1 cellular context compared by ENCODE assay signal in the genomic region with DNA sequence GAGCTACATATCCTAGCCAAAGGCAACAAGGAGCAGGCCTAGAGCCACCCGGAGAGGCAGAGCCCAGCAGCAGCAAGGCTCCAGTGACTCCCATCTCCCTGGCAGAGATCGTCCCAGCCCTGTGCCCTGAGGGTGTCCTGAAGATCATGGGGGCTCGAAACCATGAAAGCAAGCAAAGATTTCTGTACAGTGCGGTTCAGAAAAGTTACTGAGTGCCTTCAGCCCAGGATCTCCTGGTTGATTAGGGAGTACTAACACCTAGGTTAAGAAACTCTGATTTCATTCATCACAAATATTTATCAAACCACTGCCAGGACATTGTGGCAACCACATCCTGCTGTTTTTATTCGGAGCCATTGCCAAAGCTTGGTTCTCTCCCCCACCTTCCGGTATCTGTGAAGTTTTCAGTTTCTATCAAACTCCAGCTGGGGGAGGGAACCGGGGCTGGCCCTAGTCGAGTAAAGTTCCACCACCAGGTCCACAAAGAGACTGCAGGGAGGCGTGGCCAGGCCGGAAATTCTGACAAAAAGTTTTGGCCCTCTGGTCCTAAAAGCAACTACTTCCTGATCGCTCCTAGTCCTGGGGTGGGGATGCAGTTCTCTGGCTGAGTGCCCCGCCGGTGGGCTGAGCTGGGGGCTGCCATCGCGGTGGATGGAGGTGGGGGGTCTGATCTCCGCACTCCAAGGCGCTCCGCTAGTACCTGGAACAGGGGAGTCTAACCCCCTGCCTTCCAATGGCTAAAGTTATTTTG.
TF ChIP-seq lines count a peak whose summit lies in the region.

No MANE protein-coding gene starts in this region.

TF ChIP-seq in H1, 55 proteins besides CTCF, POLR2A, EP300 and RAD21:
- TF ChIP-seq, protein P1, sequence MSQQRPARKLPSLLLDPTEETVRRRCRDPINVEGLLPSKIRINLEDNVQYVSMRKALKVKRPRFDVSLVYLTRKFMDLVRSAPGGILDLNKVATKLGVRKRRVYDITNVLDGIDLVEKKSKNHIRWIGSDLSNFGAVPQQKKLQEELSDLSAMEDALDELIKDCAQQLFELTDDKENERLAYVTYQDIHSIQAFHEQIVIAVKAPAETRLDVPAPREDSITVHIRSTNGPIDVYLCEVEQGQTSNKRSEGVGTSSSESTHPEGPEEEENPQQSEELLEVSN (IDR thresholded peaks at IDR 0.05): no peak
- TF ChIP-seq SAP30 (IDR thresholded peaks at IDR 0.05; ENCODE audit: insufficient read depth, insufficient replicate concordance, low read length): no peak
- no peak for TF ChIP-seq GABPA (IDR thresholded peaks at IDR 0.05; ENCODE audit: borderline replicate concordance, insufficient read depth, low read length)
- TF ChIP-seq ZNF274 (IDR thresholded peaks at IDR 0.05; ENCODE audit: borderline replicate concordance, extremely low read depth, low read length): no peak
- no peak for TF ChIP-seq SIX5 (IDR thresholded peaks at IDR 0.05; ENCODE audit: low read depth, low read length)
- TF ChIP-seq TEAD4 (IDR thresholded peaks at IDR 0.05; ENCODE audit: low read depth, low read length): no peak
- TF ChIP-seq KDM1A (IDR thresholded peaks at IDR 0.05; ENCODE audit: borderline replicate concordance, low read length): no peak
- peak; percentile 40 for TF ChIP-seq KDM4A (IDR thresholded peaks at IDR 0.05; ENCODE audit: low read depth, low read length, severe bottlenecking)
- TF ChIP-seq BCL11A (IDR thresholded peaks at IDR 0.05; ENCODE audit: low read depth in 2 of 2, low read length in 2 of 2): no peak
- no peak for TF ChIP-seq MAFK (IDR thresholded peaks at IDR 0.05; ENCODE audit: low read depth, low read length)
- peak; percentile 72 for TF ChIP-seq TAF1 (IDR thresholded peaks at IDR 0.05; ENCODE audit: low read depth, low read length)
- no peak for TF ChIP-seq NRF1 (IDR thresholded peaks at IDR 0.05; ENCODE audit: low read depth, low read length)
- TF ChIP-seq POU5F1 (IDR thresholded peaks at IDR 0.05; ENCODE audit: low read depth, low read length): no peak
- no peak for TF ChIP-seq SRF (IDR thresholded peaks at IDR 0.05; ENCODE audit: low read depth, low read length)
- TF ChIP-seq, protein P2, sequence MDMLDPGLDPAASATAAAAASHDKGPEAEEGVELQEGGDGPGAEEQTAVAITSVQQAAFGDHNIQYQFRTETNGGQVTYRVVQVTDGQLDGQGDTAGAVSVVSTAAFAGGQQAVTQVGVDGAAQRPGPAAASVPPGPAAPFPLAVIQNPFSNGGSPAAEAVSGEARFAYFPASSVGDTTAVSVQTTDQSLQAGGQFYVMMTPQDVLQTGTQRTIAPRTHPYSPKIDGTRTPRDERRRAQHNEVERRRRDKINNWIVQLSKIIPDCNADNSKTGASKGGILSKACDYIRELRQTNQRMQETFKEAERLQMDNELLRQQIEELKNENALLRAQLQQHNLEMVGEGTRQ (IDR thresholded peaks at IDR 0.05; ENCODE audit: low read length): no peak
- TF ChIP-seq RNF2 (IDR thresholded peaks at IDR 0.05; ENCODE audit: borderline replicate concordance, low read depth, low read length, missing control alignments, poor library complexity, severe bottlenecking): no peak
- TF ChIP-seq POLR2AphosphoS5 (IDR thresholded peaks at IDR 0.05; ENCODE audit: low read depth, low read length): no peak; the same call in 1 of the 2 replicates
- no peak for TF ChIP-seq NANOG (IDR thresholded peaks at IDR 0.05; ENCODE audit: insufficient read depth, low read depth, low read length, poor library complexity, severe bottlenecking)
- no peak for TF ChIP-seq BACH1 (IDR thresholded peaks at IDR 0.05; ENCODE audit: low read length)
- TF ChIP-seq CEBPB (IDR thresholded peaks at IDR 0.05; ENCODE audit: low read depth, low read length): no peak
- TF ChIP-seq, protein P3, sequence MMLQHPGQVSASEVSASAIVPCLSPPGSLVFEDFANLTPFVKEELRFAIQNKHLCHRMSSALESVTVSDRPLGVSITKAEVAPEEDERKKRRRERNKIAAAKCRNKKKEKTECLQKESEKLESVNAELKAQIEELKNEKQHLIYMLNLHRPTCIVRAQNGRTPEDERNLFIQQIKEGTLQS (IDR thresholded peaks at IDR 0.05; ENCODE audit: insufficient read depth, low read depth, low read length): no peak
- TF ChIP-seq RBBP5 (IDR thresholded peaks at IDR 0.05; ENCODE audit: borderline replicate concordance, low read depth, low read length): no peak
- TF ChIP-seq JUND (IDR thresholded peaks at IDR 0.05; ENCODE audit: low read length): no peak
- TF ChIP-seq TCF12 (IDR thresholded peaks at IDR 0.05; ENCODE audit: low read depth, low read length): no peak
- TF ChIP-seq CHD2 (IDR thresholded peaks at IDR 0.05; ENCODE audit: low read length): no peak
- no peak for TF ChIP-seq CTBP2 (IDR thresholded peaks at IDR 0.05; ENCODE audit: borderline replicate concordance, insufficient read depth, insufficient read length, low read length)
- TF ChIP-seq CHD1 (IDR thresholded peaks at IDR 0.05; ENCODE audit: low read depth, low read length): no peak
- no peak for TF ChIP-seq SP4 (IDR thresholded peaks at IDR 0.05; ENCODE audit: low read length)
- no peak for TF ChIP-seq CBX8 (IDR thresholded peaks at IDR 0.05; ENCODE audit: borderline replicate concordance, low read depth, low read length)
- TF ChIP-seq, protein P4, sequence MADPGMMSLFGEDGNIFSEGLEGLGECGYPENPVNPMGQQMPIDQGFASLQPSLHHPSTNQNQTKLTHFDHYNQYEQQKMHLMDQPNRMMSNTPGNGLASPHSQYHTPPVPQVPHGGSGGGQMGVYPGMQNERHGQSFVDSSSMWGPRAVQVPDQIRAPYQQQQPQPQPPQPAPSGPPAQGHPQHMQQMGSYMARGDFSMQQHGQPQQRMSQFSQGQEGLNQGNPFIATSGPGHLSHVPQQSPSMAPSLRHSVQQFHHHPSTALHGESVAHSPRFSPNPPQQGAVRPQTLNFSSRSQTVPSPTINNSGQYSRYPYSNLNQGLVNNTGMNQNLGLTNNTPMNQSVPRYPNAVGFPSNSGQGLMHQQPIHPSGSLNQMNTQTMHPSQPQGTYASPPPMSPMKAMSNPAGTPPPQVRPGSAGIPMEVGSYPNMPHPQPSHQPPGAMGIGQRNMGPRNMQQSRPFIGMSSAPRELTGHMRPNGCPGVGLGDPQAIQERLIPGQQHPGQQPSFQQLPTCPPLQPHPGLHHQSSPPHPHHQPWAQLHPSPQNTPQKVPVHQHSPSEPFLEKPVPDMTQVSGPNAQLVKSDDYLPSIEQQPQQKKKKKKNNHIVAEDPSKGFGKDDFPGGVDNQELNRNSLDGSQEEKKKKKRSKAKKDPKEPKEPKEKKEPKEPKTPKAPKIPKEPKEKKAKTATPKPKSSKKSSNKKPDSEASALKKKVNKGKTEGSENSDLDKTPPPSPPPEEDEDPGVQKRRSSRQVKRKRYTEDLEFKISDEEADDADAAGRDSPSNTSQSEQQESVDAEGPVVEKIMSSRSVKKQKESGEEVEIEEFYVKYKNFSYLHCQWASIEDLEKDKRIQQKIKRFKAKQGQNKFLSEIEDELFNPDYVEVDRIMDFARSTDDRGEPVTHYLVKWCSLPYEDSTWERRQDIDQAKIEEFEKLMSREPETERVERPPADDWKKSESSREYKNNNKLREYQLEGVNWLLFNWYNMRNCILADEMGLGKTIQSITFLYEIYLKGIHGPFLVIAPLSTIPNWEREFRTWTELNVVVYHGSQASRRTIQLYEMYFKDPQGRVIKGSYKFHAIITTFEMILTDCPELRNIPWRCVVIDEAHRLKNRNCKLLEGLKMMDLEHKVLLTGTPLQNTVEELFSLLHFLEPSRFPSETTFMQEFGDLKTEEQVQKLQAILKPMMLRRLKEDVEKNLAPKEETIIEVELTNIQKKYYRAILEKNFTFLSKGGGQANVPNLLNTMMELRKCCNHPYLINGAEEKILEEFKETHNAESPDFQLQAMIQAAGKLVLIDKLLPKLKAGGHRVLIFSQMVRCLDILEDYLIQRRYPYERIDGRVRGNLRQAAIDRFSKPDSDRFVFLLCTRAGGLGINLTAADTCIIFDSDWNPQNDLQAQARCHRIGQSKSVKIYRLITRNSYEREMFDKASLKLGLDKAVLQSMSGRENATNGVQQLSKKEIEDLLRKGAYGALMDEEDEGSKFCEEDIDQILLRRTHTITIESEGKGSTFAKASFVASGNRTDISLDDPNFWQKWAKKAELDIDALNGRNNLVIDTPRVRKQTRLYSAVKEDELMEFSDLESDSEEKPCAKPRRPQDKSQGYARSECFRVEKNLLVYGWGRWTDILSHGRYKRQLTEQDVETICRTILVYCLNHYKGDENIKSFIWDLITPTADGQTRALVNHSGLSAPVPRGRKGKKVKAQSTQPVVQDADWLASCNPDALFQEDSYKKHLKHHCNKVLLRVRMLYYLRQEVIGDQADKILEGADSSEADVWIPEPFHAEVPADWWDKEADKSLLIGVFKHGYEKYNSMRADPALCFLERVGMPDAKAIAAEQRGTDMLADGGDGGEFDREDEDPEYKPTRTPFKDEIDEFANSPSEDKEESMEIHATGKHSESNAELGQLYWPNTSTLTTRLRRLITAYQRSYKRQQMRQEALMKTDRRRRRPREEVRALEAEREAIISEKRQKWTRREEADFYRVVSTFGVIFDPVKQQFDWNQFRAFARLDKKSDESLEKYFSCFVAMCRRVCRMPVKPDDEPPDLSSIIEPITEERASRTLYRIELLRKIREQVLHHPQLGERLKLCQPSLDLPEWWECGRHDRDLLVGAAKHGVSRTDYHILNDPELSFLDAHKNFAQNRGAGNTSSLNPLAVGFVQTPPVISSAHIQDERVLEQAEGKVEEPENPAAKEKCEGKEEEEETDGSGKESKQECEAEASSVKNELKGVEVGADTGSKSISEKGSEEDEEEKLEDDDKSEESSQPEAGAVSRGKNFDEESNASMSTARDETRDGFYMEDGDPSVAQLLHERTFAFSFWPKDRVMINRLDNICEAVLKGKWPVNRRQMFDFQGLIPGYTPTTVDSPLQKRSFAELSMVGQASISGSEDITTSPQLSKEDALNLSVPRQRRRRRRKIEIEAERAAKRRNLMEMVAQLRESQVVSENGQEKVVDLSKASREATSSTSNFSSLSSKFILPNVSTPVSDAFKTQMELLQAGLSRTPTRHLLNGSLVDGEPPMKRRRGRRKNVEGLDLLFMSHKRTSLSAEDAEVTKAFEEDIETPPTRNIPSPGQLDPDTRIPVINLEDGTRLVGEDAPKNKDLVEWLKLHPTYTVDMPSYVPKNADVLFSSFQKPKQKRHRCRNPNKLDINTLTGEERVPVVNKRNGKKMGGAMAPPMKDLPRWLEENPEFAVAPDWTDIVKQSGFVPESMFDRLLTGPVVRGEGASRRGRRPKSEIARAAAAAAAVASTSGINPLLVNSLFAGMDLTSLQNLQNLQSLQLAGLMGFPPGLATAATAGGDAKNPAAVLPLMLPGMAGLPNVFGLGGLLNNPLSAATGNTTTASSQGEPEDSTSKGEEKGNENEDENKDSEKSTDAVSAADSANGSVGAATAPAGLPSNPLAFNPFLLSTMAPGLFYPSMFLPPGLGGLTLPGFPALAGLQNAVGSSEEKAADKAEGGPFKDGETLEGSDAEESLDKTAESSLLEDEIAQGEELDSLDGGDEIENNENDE (IDR thresholded peaks at IDR 0.05; ENCODE audit: insufficient replicate concordance, low read length): no peak
- TF ChIP-seq ASH2L (IDR thresholded peaks at IDR 0.05; ENCODE audit: low read length): peak; percentile 52
- no peak for TF ChIP-seq CBX5 (IDR thresholded peaks at IDR 0.05; ENCODE audit: low read depth, low read length)
- TF ChIP-seq EGR1 (IDR thresholded peaks at IDR 0.05; ENCODE audit: borderline replicate concordance, low read depth, low read length): no peak
- no peak for TF ChIP-seq GTF2F1 (IDR thresholded peaks at IDR 0.05; ENCODE audit: borderline replicate concordance, low read depth, low read length)
- TF ChIP-seq PHF8 (conservative IDR thresholded peaks at IDR 0.05; ENCODE audit: low read depth, low read length): no peak
- peak; percentile 50; the same call in 1 of the 2 replicates for TF ChIP-seq YY1 (IDR thresholded peaks at IDR 0.05; ENCODE audit: low read depth, low read length)
- TF ChIP-seq EZH2 (IDR thresholded peaks at IDR 0.05; ENCODE audit: low read depth, low read length, severe bottlenecking): no peak
- TF ChIP-seq SP2 (IDR thresholded peaks at IDR 0.05; ENCODE audit: low read length): no peak
- TF ChIP-seq SP1 (IDR thresholded peaks at IDR 0.05; ENCODE audit: low read depth, low read length): peak; percentile 54; the same call in 1 of the 2 replicates
- no peak for TF ChIP-seq FOSL1 (IDR thresholded peaks at IDR 0.05; ENCODE audit: insufficient read depth, low read depth, low read length)
- no peak for TF ChIP-seq HDAC2 (IDR thresholded peaks at IDR 0.05; ENCODE audit: borderline replicate concordance in 1 of 2, low read depth in 2 of 2, low read length in 2 of 2)
- TF ChIP-seq RXRA (IDR thresholded peaks at IDR 0.05; ENCODE audit: insufficient read depth, low read depth, low read length): no peak
- peak; percentile 61; the same call in 1 of the 2 replicates for TF ChIP-seq TBP (IDR thresholded peaks at IDR 0.05; ENCODE audit: low read depth, low read length)
- TF ChIP-seq SIN3A (conservative IDR thresholded peaks at IDR 0.05 in 1 of 2, IDR thresholded peaks at IDR 0.05 in 1 of 2; ENCODE audit: low read depth in 1 of 2, low read length in 2 of 2): peak; percentile 54 to 82; a peak in 1 of 4 replicates
- TF ChIP-seq KDM5A (IDR thresholded peaks at IDR 0.05; ENCODE audit: low read length): no peak
- no peak for TF ChIP-seq TAF7 (optimal IDR thresholded peaks at IDR 0.05; ENCODE audit: borderline replicate concordance, low read depth, low read length)
- TF ChIP-seq, protein P5, sequence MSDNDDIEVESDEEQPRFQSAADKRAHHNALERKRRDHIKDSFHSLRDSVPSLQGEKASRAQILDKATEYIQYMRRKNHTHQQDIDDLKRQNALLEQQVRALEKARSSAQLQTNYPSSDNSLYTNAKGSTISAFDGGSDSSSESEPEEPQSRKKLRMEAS (IDR thresholded peaks at IDR 0.05): no peak
- no peak for TF ChIP-seq RFX5 (IDR thresholded peaks at IDR 0.05; ENCODE audit: borderline replicate concordance, low read depth, low read length)
- TF ChIP-seq JUN (IDR thresholded peaks at IDR 0.05; ENCODE audit: low read depth, low read length): no peak
- no peak for TF ChIP-seq HDAC6 (IDR thresholded peaks at IDR 0.05; ENCODE audit: low read depth, low read length)
- TF ChIP-seq, protein P6, sequence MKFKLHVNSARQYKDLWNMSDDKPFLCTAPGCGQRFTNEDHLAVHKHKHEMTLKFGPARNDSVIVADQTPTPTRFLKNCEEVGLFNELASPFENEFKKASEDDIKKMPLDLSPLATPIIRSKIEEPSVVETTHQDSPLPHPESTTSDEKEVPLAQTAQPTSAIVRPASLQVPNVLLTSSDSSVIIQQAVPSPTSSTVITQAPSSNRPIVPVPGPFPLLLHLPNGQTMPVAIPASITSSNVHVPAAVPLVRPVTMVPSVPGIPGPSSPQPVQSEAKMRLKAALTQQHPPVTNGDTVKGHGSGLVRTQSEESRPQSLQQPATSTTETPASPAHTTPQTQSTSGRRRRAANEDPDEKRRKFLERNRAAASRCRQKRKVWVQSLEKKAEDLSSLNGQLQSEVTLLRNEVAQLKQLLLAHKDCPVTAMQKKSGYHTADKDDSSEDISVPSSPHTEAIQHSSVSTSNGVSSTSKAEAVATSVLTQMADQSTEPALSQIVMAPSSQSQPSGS (IDR thresholded peaks at IDR 0.05; ENCODE audit: low read length): no peak
- no peak for TF ChIP-seq SUZ12 (IDR thresholded peaks at IDR 0.05; ENCODE audit: low read length)
- TF ChIP-seq BRCA1 (IDR thresholded peaks at IDR 0.05; ENCODE audit: low read depth, low read length): no peak
- no peak for TF ChIP-seq CREB1 (IDR thresholded peaks at IDR 0.05)
- TF ChIP-seq SIRT6 (IDR thresholded peaks at IDR 0.05; ENCODE audit: low read length): no peak
TF ChIP-seq in H1: peak in this region for 7.
